In the genomic region with DNA sequence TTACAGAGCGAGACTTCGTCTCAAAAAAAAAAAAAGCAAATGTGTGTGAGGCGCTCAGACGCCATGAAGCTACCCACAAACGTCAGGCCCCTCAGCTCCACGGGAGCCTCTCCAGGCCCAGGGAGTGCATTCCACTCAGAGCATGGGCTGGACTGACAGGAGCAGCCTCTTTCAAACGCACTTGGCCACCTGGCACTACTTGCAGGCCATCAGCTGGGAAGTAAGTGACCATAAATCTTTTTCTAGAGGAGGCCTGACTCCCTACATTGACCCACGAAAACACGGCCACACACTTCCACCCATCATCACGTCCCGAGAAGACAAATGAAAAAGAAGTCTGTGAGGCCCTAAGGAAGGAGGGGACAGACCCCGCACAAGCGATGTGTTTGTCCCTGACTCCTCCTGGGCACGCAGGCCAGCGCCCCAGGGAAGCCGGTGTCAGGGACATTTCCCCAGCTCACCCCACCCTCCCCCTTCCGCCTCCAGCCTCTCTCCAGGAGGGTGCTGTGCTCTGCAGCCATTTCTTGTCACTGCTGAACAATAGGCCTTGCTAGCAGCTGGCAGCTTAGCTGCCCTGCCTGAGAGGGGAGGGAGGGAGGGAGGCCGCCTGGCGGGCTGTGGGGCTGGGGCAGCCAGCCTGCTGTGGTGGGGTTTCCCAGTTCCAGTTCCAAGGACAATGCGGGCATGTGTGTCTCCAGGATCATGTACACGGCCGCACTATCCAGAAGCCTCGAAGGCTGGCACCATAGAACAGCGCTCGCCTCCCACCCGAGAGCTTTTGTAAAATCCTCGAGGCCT, we compare ENCODE assay signal across 11 cellular contexts.
DNase-seq lines count a peak whose midpoint lies in the region; ATAC-seq lines count a peak whose summit lies in the region.
"Had no signal": no experiment of that assay in that cellular context is flagged by ENCODE, and none has a peak within 500 bp of the region (broad histone marks: within the 10 kb centered on the region; RNA-seq: fewer than 3 reads in every experiment).

No MANE protein-coding gene starts in this region.

- DNase-seq in NCI-H2196 (lab: John Stamatoyannopoulos, UW; ENCODE audit: unreplicated experiment): peak; percentile 1
- DNase-seq in NCI-H2196 treated with DMSO at 0.1 percent for 48 hours (lab: John Stamatoyannopoulos, UW; ENCODE audit: unreplicated experiment): no peak
- DNase-seq in NCI-H82 treated with DMSO at 0.1 percent for 48 hours (lab: John Stamatoyannopoulos, UW; ENCODE audit: unreplicated experiment): peak; percentile 59
- DNase-seq in superior temporal gyrus (ENCODE audit: extremely low spot score): peak; percentile 57
- DNase-seq in OCI-M1 (lab: John Stamatoyannopoulos, UW): no peak
- DNase-seq in NCI-H2029 (lab: John Stamatoyannopoulos, UW): no peak
- DNase-seq: activated T-cell treated with anti-CD3 and anti-CD28 coated beads for 4 hours, GF-D8, MV-4-11 had no signal

- no peaks in the 10 kb centered on the region for H3K27me3 ChIP-seq in iPS-20b (ENCODE audit: insufficient read depth, low read length)

- H3K4me3 ChIP-seq in iPS-20b (ENCODE audit: low read length): no peak overlapping the region

- peaks cover 9% of the 10 kb centered on the region; the same call in 1 of the 2 replicates for H3K4me1 ChIP-seq in iPS-20b (ENCODE audit: insufficient read depth, low read length)

- H3K9me3 ChIP-seq in iPS-20b (ENCODE audit: insufficient read depth, low read depth, low read length): no peaks in the 10 kb centered on the region

- ATAC-seq in HG03108 (IDR thresholded peaks at IDR 0.05; ENCODE audit: unreplicated experiment): no peak

- H3K9ac ChIP-seq in iPS-20b (ENCODE audit: low read depth, low read length): peak overlapping the region; percentile 46; the same call in 1 of the 2 replicates

- H3K27ac ChIP-seq in iPS-20b (ENCODE audit: low read length): no peak overlapping the region

- no peaks in the 10 kb centered on the region for H3K36me3 ChIP-seq in iPS-20b (ENCODE audit: insufficient read depth, low read depth, low read length)

Comparison
In these comparisons a context has a peak if more than half of its experiments do, and no peak if none do; other contexts are left out.
1. DNase-seq: peak in NCI-H2196 (single experiment), NCI-H82 treated with DMSO at 0.1 percent for 48 hours (single experiment) and superior temporal gyrus (single experiment); none in NCI-H2196 treated with DMSO at 0.1 percent for 48 hours (single experiment), OCI-M1 (single experiment) and NCI-H2029 (single experiment).